ENCODE assay signal across 17 cellular contexts in the genomic region with DNA sequence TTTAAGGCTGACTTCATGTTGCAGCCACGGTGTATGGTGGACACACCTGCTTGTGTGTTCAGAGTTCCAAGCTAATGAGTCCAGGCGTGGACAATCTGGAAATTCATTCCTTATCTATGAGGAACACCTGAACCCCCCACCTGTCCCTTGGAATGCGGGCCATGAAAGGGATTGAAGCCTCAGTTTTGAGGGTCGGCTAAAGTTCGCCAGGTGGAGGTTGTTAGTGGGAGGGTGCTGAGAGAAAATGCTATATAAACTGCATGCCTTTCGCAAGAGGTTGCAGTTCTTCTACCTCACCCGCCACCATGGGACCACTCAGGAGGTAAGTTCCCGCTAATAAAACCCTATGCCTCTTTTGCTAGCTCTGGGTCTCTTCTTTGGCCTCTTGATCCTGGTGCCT.
A peak's percentile ranks its signal among the peaks of the same experiment; 100 is the strongest.
DNase-seq lines count a peak whose midpoint lies in the region; ATAC-seq and TF ChIP-seq lines count a peak whose summit lies in the region.
"Had no signal": no experiment of that assay in that cellular context is flagged by ENCODE, and none has a peak within 500 bp of the region (broad histone marks: within the 10 kb centered on the region; RNA-seq: fewer than 3 reads in every experiment).

No MANE protein-coding gene starts in this region.

- H3K27me3 Mint-ChIP-seq in activated CD8-positive, alpha-beta memory T cell treated with anti-CD3 and anti-CD28 coated beads, Interleukin-2, amount 10 ng/mL, durations not matched to agents 7 days and 5 days: peaks cover 6% of the 10 kb centered on the region
- H3K27me3 Mint-ChIP-seq in T-cell: peaks cover 0 to 2% of the 10 kb centered on the region in 2 donors
- H3K27me3 Mint-ChIP-seq: CD4-positive, alpha-beta memory T cell had no signal

- no peaks in the 10 kb centered on the region for H3K36me3 ChIP-seq in suprapubic skin

- POLR2A ChIA-PET in T-cell (lab: Charles Lee): no interaction called here

- TF ChIP-seq POLR2A in suprapubic skin (IDR thresholded peaks at IDR 0.05): no peak

- no peaks in the 10 kb centered on the region for H3K27me3 ChIP-seq in suprapubic skin

- peaks cover 19% of the 10 kb centered on the region for H3K4me1 ChIP-seq in suprapubic skin

- no peak for ATAC-seq in activated CD8-positive, alpha-beta memory T cell treated with anti-CD3 and anti-CD28 coated beads, Interleukin-2, amount 10 ng/mL, durations not matched to agents 7 days and 5 days
- no peak for ATAC-seq in T-cell (replicated peaks in 1 of 4)
- ATAC-seq in HG02885 (IDR thresholded peaks at IDR 0.05; ENCODE audit: poor library complexity, unreplicated experiment): no peak
- ATAC-seq in GM19455 (IDR thresholded peaks at IDR 0.05; ENCODE audit: unreplicated experiment): no peak
- ATAC-seq: A549 had no signal

- no peaks in the 10 kb centered on the region for H3K9me3 ChIP-seq in suprapubic skin

- H3K27ac Mint-ChIP-seq in activated CD8-positive, alpha-beta memory T cell treated with anti-CD3 and anti-CD28 coated beads, Interleukin-2, amount 10 ng/mL, durations not matched to agents 7 days and 5 days: no peak overlapping the region
- peak overlapping the region; percentile 43 to 44 for H3K27ac Mint-ChIP-seq in T-cell
- H3K27ac Mint-ChIP-seq: H9 had no signal

- TF ChIP-seq CTCF in suprapubic skin (IDR thresholded peaks at IDR 0.05): no peak

- WGBS in suprapubic skin: 94% methylated on average over 8 of the region's 8 CpGs

- peaks cover 9% of the 10 kb centered on the region for H3K36me3 Mint-ChIP-seq in activated CD8-positive, alpha-beta memory T cell treated with anti-CD3 and anti-CD28 coated beads, Interleukin-2, amount 10 ng/mL, durations not matched to agents 7 days and 5 days
- H3K36me3 Mint-ChIP-seq in T-cell: peaks cover 5% of the 10 kb centered on the region

- no peak for TF ChIP-seq EP300 in suprapubic skin (IDR thresholded peaks at IDR 0.05)

- CTCF ChIA-PET in activated CD8-positive, alpha-beta memory T cell treated with anti-CD3 and anti-CD28 coated beads, Interleukin-2, amount 10 ng/mL, durations not matched to agents 7 days and 5 days (lab: Charles Lee): interaction anchor here (1.6 kb wide), 1 partner anchor 11 kb away, joined by 4 read pairs; no protein-coding TSS in a partner anchor
- CTCF ChIA-PET in T-cell (lab: Charles Lee): no interaction called here

- H3K9me3 Mint-ChIP-seq in activated CD8-positive, alpha-beta memory T cell treated with anti-CD3 and anti-CD28 coated beads, Interleukin-2, amount 10 ng/mL, durations not matched to agents 7 days and 5 days (ENCODE audit: low read depth): peaks cover 10% of the 10 kb centered on the region
- H3K9me3 Mint-ChIP-seq in T-cell: peaks cover 5 to 9% (median 8%) of the 10 kb centered on the region in 3 donors
- H3K9me3 Mint-ChIP-seq: H9 had no signal

- H3K4me1 Mint-ChIP-seq in activated CD8-positive, alpha-beta memory T cell treated with anti-CD3 and anti-CD28 coated beads, Interleukin-2, amount 10 ng/mL, durations not matched to agents 7 days and 5 days: no peaks in the 10 kb centered on the region
- peaks cover 39 to 42% (median 40%) of the 10 kb centered on the region in 3 donors for H3K4me1 Mint-ChIP-seq in T-cell

- no peak overlapping the region for H3K4me3 Mint-ChIP-seq in activated CD8-positive, alpha-beta memory T cell treated with anti-CD3 and anti-CD28 coated beads, Interleukin-2, amount 10 ng/mL, durations not matched to agents 7 days and 5 days
- no peak overlapping the region for H3K4me3 Mint-ChIP-seq in T-cell
- H3K4me3 Mint-ChIP-seq: H9 had no signal

- intact Hi-C loops in posterior vena cava (cut with DNase I): no loop called here

- no peak overlapping the region for H3K27ac ChIP-seq in suprapubic skin
- H3K27ac ChIP-seq: 22Rv1, A549, C4-2B had no signal

- peak; percentile 15 for DNase-seq in activated CD8-positive, alpha-beta memory T cell treated with anti-CD3 and anti-CD28 coated beads for 24 hours
- no peak for DNase-seq in activated CD8-positive, alpha-beta memory T cell treated with anti-CD3 and anti-CD28 coated beads, Interleukin-2, amount 10 ng/mL, durations not matched to agents 7 days and 5 days
- DNase-seq in T-cell: no peak
- peak; percentile 15 for DNase-seq in posterior vena cava (ENCODE audit: low spot score)
- peak; percentile 34 to 65 for DNase-seq in suprapubic skin (ENCODE audit: low spot score in 2 of 2)
- DNase-seq in NCI-H2227 (lab: John Stamatoyannopoulos, UW; ENCODE audit: unreplicated experiment): no peak
- DNase-seq: AML-193; CD4-positive, alpha-beta memory T cell; DMS153; DMS79 treated with DMSO at 0.1 percent for 48 hours; GF-D8; H9 had no signal

- H3K4me3 ChIP-seq in suprapubic skin: no peak overlapping the region
- H3K4me3 ChIP-seq: A549 had no signal

Comparison
In these comparisons a context has a peak if more than half of its experiments do, and no peak if none do; other contexts are left out.
1. DNase-seq: peak in activated CD8-positive, alpha-beta memory T cell treated with anti-CD3 and anti-CD28 coated beads for 24 hours (single experiment), posterior vena cava (single experiment) and suprapubic skin (2 of 2); none in activated CD8-positive, alpha-beta memory T cell treated with anti-CD3 and anti-CD28 coated beads, Interleukin-2, amount 10 ng/mL, durations not matched to agents 7 days and 5 days (single experiment), T-cell (0 of 34) and NCI-H2227 (single experiment).